ENCODE assay signal across 19 cellular contexts in genomic region chr6:2008383-2008976, GRCh38.
DNase-seq lines count a peak whose midpoint lies in the region; ATAC-seq, FAIRE-seq and TF ChIP-seq lines count a peak whose summit lies in the region.
"Had no signal": no experiment of that assay in that cellular context is flagged by ENCODE, and none has a peak within 500 bp of the region (broad histone marks: within the 10 kb centered on the region; RNA-seq: fewer than 3 reads in every experiment).

No MANE protein-coding gene starts in this region.

- FAIRE-seq in H54 (lab: Jason Lieb, UNC) (peak; percentile 69), astrocyte (lab: Jason Lieb, UNC) (no peak)

- no peak for TF ChIP-seq POLR2A in H54 (IDR thresholded peaks at IDR 0.05; ENCODE audit: low read depth, low read length)

- no peak overlapping the region for H3K4me2 ChIP-seq in astrocyte (ENCODE audit: low read length)
- H3K4me2 ChIP-seq: BLaER1 treated with 17β-estradiol and CSF1 and Interleukin-3, amounts not matched to agents 10 nM and 100 nM; KMS-11; PC-9 had no signal

- intact Hi-C loops in aorta (cut with DNase I), result loop anchor here in 1 of 2 donors (10.0 kb wide), 1 partner anchor 374 kb away; no protein-coding TSS in a partner anchor

- no peaks in the 10 kb centered on the region for H3K27me3 Mint-ChIP-seq in astrocyte (ENCODE audit: low read depth, unreplicated experiment)
- H3K27me3 Mint-ChIP-seq: CD8-positive, alpha-beta memory T cell had no signal

- H3K4me3 Mint-ChIP-seq in astrocyte (ENCODE audit: unreplicated experiment), result no peak overlapping the region
- H3K4me3 Mint-ChIP-seq: CD8-positive, alpha-beta memory T cell had no signal

- TF ChIP-seq CTCF in astrocyte (IDR thresholded peaks at IDR 0.05; ENCODE audit: insufficient read depth, low read depth, low read length), result no peak

- ATAC-seq in GM18867 (IDR thresholded peaks at IDR 0.05; ENCODE audit: unreplicated experiment) (no peak), aorta (ENCODE audit: low FRiP score) (no peak)

- no peaks in the 10 kb centered on the region for H3K27me3 ChIP-seq in astrocyte (ENCODE audit: insufficient read depth, low read length)
- no peaks in the 10 kb centered on the region for H3K27me3 ChIP-seq in aorta (ENCODE audit: control insufficient read depth in 1 of 2, insufficient read depth in 2 of 2, low read length in 1 of 2)
- H3K27me3 ChIP-seq: BLaER1 treated with 17β-estradiol and CSF1 and Interleukin-3, amounts not matched to agents 10 nM and 100 nM had no signal

- H3K4me3 ChIP-seq in astrocyte (ENCODE audit: insufficient read depth, low read depth, low read length) (no peak overlapping the region), aorta (ENCODE audit: low read length in 2 of 2) (no peak overlapping the region)
- H3K4me3 ChIP-seq: BLaER1 treated with 17β-estradiol and CSF1 and Interleukin-3, amounts not matched to agents 10 nM and 100 nM; PC-9 had no signal

- H3K4me1 ChIP-seq in astrocyte (ENCODE audit: insufficient read depth, low read length) (no peaks in the 10 kb centered on the region), aorta (ENCODE audit: control insufficient read depth in 1 of 2, insufficient read depth in 2 of 2, low read length in 2 of 2) (no peaks in the 10 kb centered on the region)
- H3K4me1 ChIP-seq: BLaER1 treated with 17β-estradiol and CSF1 and Interleukin-3, amounts not matched to agents 10 nM and 100 nM had no signal

- no peaks in the 10 kb centered on the region for H3K79me2 ChIP-seq in astrocyte (ENCODE audit: insufficient read depth, low read length)

- WGBS in aorta, 2 donors, result 84 to 89% methylated on average over 2 of the region's 2 CpGs

- no peak overlapping the region for H3K27ac Mint-ChIP-seq in astrocyte (ENCODE audit: unreplicated experiment)
- H3K27ac Mint-ChIP-seq: CD8-positive, alpha-beta memory T cell had no signal

- H4K20me1 ChIP-seq in astrocyte (ENCODE audit: insufficient read depth, low read length), result no peaks in the 10 kb centered on the region
- H4K20me1 ChIP-seq: BLaER1 treated with 17β-estradiol and CSF1 and Interleukin-3, amounts not matched to agents 10 nM and 100 nM had no signal

- peak; percentile 47 for DNase-seq in EH (ENCODE audit: low read depth)
- no peak for DNase-seq in H54 (ENCODE audit: insufficient read length, low spot score)
- DNase-seq in astrocyte (ENCODE audit: low read depth), result peak; percentile 29
- peak; percentile 28 for DNase-seq in iris pigment epithelial cell (ENCODE audit: low read depth)
- no peak for DNase-seq in HuH-7.5 (ENCODE audit: low spot score)
- no peak for DNase-seq in NCI-H2171 (lab: John Stamatoyannopoulos, UW)
- DNase-seq in aorta, result no peak
- DNase-seq: CD8-positive, alpha-beta memory T cell; DMS79 treated with DMSO at 0.1 percent for 48 hours; GF-D8; NCI-H1417 treated with DMSO at 0.1 percent for 48 hours; NCI-H187 treated with DMSO at 0.1 percent for 48 hours; NCI-H226; NCI-H524 treated with DMSO at 0.1 percent for 48 hours; PC-9 had no signal

- H3K9me3 Mint-ChIP-seq in astrocyte (ENCODE audit: unreplicated experiment), result peaks cover 6% of the 10 kb centered on the region

- no peak overlapping the region for H3K27ac ChIP-seq in astrocyte (ENCODE audit: low read depth, low read length)
- no peak overlapping the region for H3K27ac ChIP-seq in aorta (ENCODE audit: low read depth in 1 of 2, low read length in 2 of 2)
- H3K27ac ChIP-seq: BLaER1 treated with 17β-estradiol and CSF1 and Interleukin-3, amounts not matched to agents 10 nM and 100 nM; KMS-11; PC-9; RWPE1 had no signal

- H3K36me3 Mint-ChIP-seq in astrocyte (ENCODE audit: low read depth, unreplicated experiment), result peaks cover 2% of the 10 kb centered on the region

- H3K4me1 Mint-ChIP-seq in astrocyte (ENCODE audit: low read depth, unreplicated experiment), result no peaks in the 10 kb centered on the region
- H3K4me1 Mint-ChIP-seq: CD8-positive, alpha-beta memory T cell had no signal

- H3K9ac ChIP-seq in astrocyte (ENCODE audit: low read length), result no peak overlapping the region
- H3K9ac ChIP-seq: BLaER1 treated with 17β-estradiol and CSF1 and Interleukin-3, amounts not matched to agents 10 nM and 100 nM; KMS-11 had no signal

- no peaks in the 10 kb centered on the region for H3K9me3 ChIP-seq in astrocyte (ENCODE audit: insufficient read depth, low read depth, low read length)
- no peaks in the 10 kb centered on the region for H3K9me3 ChIP-seq in aorta (ENCODE audit: control insufficient read depth, low read length)

- no peaks in the 10 kb centered on the region for H3K36me3 ChIP-seq in astrocyte (ENCODE audit: insufficient read depth, low read length)
- no peaks in the 10 kb centered on the region for H3K36me3 ChIP-seq in aorta (ENCODE audit: control insufficient read depth in 1 of 2, insufficient read depth in 2 of 2, low read length in 1 of 2)

- H2AFZ ChIP-seq in astrocyte (ENCODE audit: low read depth, low read length), result no peak overlapping the region
- H2AFZ ChIP-seq: PC-9 had no signal

Comparison
In these comparisons a context has a peak if more than half of its experiments do, and no peak if none do; other contexts are left out.
1. DNase-seq: peak in EH (single experiment), astrocyte (single experiment) and iris pigment epithelial cell (single experiment); none in H54 (single experiment), HuH-7.5 (single experiment), NCI-H2171 (single experiment) and aorta (0 of 2).